ENCODE assay signal across 11 cellular contexts in the genomic region with DNA sequence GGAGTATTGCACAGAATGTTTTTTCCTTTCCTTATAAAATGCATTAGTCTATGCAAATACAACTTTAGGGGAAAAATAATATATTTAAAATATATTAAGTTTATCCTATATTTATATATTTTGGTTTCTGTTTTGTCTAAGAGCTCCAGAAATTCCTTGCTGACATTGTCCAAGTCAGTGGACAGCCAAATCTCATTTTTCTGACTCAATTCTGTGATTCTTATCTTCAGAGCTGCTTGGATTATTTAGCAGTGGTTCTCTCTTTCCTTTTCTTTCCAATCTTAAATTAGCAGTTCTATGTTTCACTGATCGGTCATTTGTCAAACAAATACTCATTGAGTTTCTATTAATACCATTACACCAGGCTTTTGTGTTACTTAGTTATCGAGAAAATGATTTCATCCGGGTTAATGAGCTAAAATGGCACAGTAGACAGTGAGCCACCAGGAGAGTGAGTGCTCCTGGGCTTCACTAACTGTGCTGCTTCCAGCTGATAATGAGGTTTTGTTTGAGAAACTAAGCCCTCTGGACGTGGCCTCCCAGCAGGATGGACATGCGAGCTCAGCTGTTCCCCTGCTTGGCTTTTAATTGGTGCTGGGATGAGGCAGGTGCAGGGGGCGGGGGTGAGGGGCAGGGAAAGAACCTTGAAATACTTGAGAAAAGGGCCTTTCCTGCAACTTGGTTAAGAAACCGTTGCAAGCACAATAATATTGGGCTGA. TPM values are rescaled to one million over a fixed set of nuclear protein-coding genes. Genes with fewer than 3 reads are reported as not detected.
A peak's percentile ranks its signal among the peaks of the same experiment; 100 is the strongest.
DNase-seq lines count a peak whose midpoint lies in the region; ATAC-seq and TF ChIP-seq lines count a peak whose summit lies in the region.
"Had no signal": no experiment of that assay in that cellular context is flagged by ENCODE, and none has a peak within 500 bp of the region (broad histone marks: within the 10 kb centered on the region; RNA-seq: fewer than 3 reads in every experiment).

No MANE protein-coding gene starts in this region.

- POLR2A ChIA-PET in PC-9 (lab: Charles Lee; ENCODE audit: unreplicated experiment): interaction anchor here (0.6 kb wide), 1 partner anchor 26 kb away, joined by 3 read pairs; no protein-coding TSS in a partner anchor

- no peak overlapping the region for H3K4me3 ChIP-seq in left ventricle myocardium inferior
- H3K4me3 ChIP-seq in right cardiac atrium (ENCODE audit: low read length): no peak overlapping the region
- H3K4me3 ChIP-seq in PC-9: no peak overlapping the region
- H3K4me3 ChIP-seq in iPS-20b (ENCODE audit: low read length): peak overlapping the region; percentile 38; the same call in 1 of the 2 replicates
- no peak overlapping the region for H3K4me3 ChIP-seq in upper lobe of right lung
- H3K4me3 ChIP-seq: mucosa of descending colon had no signal

- peaks cover 28% of the 10 kb centered on the region for H3F3A ChIP-seq in PC-9 (ENCODE audit: insufficient read depth, low read depth)

- peak overlapping the region; percentile 59 for H3K4me2 ChIP-seq in PC-9

- peaks cover 80% of the 10 kb centered on the region for H3K79me2 ChIP-seq in PC-9 (ENCODE audit: low read depth)

- peak overlapping the region; percentile 63; the same call in 1 of the 2 replicates for H3K9ac ChIP-seq in iPS-20b (ENCODE audit: low read depth, low read length)

- no peaks in the 10 kb centered on the region for H3K27me3 ChIP-seq in left ventricle myocardium inferior (ENCODE audit: low read depth)
- H3K27me3 ChIP-seq in right cardiac atrium (ENCODE audit: control insufficient read depth, insufficient read depth): no peaks in the 10 kb centered on the region
- no peaks in the 10 kb centered on the region for H3K27me3 ChIP-seq in PC-9 (ENCODE audit: insufficient read depth, low read depth)
- H3K27me3 ChIP-seq in iPS-20b (ENCODE audit: insufficient read depth, low read length): no peaks in the 10 kb centered on the region
- H3K27me3 ChIP-seq in upper lobe of right lung: no peaks in the 10 kb centered on the region

- ATAC-seq in right cardiac atrium (no peak), upper lobe of right lung (peak; percentile 15), GM21447 (IDR thresholded peaks at IDR 0.05; ENCODE audit: unreplicated experiment) (no peak), GM21528 (IDR thresholded peaks at IDR 0.05; ENCODE audit: low FRiP score, unreplicated experiment) (no peak)
- ATAC-seq: mucosa of descending colon had no signal

- peaks cover 0 to 4% of the 10 kb centered on the region in 2 donors for H3K4me1 Mint-ChIP-seq in immature natural killer cell

- no peak for TF ChIP-seq CTCF in left ventricle myocardium inferior (IDR thresholded peaks at IDR 0.05; ENCODE audit: borderline replicate concordance)
- TF ChIP-seq CTCF in PC-9 (conservative IDR thresholded peaks at IDR 0.05): no peak
- no peak for TF ChIP-seq CTCF in upper lobe of right lung (IDR thresholded peaks at IDR 0.05)

- H3K9me3 ChIP-seq in left ventricle myocardium inferior (replicated peaks) (no peaks in the 10 kb centered on the region), right cardiac atrium (ENCODE audit: control insufficient read depth, low read length) (no peaks in the 10 kb centered on the region), PC-9 (ENCODE audit: insufficient read depth, low read depth) (no peaks in the 10 kb centered on the region), iPS-20b (ENCODE audit: insufficient read depth, low read depth, low read length) (no peaks in the 10 kb centered on the region), upper lobe of right lung (no peaks in the 10 kb centered on the region)
- H3K9me3 ChIP-seq: mucosa of descending colon had no signal

- H3K9me2 ChIP-seq in PC-9 (ENCODE audit: insufficient read depth): no peaks in the 10 kb centered on the region

- H3K36me3 Mint-ChIP-seq in immature natural killer cell: no peaks in the 10 kb centered on the region

- CTCF ChIA-PET in PC-9 (lab: Charles Lee): no interaction called here

- H4K20me1 ChIP-seq in PC-9 (ENCODE audit: insufficient read depth): no peaks in the 10 kb centered on the region

- DNase-seq in left ventricle myocardium inferior (no peak), right cardiac atrium (no peak), PC-9 (no peak), upper lobe of right lung (peak; percentile 48), immature natural killer cell (no peak)
- DNase-seq: ACHN, mucosa of descending colon, OCI-M1 had no signal

- no peak overlapping the region for H3K4me3 Mint-ChIP-seq in immature natural killer cell

- H3K36me3 ChIP-seq in left ventricle myocardium inferior: no peaks in the 10 kb centered on the region
- H3K36me3 ChIP-seq in PC-9 (ENCODE audit: low read depth): no peaks in the 10 kb centered on the region
- no peaks in the 10 kb centered on the region for H3K36me3 ChIP-seq in iPS-20b (ENCODE audit: insufficient read depth, low read depth, low read length)
- no peaks in the 10 kb centered on the region for H3K36me3 ChIP-seq in upper lobe of right lung

- no peaks in the 10 kb centered on the region for H3K9me3 Mint-ChIP-seq in immature natural killer cell

- intact Hi-C loops in left ventricle myocardium inferior (cut with micrococcal nuclease): no loop called here
- intact Hi-C loops in right cardiac atrium (cut with DNase I): no loop called here
- intact Hi-C loops in PC-9 (cut with micrococcal nuclease; ENCODE audit: unreplicated experiment): no loop called here
- intact Hi-C loops in upper lobe of right lung (cut with DNase I): no loop called here

- H3K27ac ChIP-seq in left ventricle myocardium inferior (replicated peaks) (peak overlapping the region; percentile 89), right cardiac atrium (ENCODE audit: low read length) (no peak overlapping the region), PC-9 (peak overlapping the region; percentile 63), iPS-20b (ENCODE audit: low read length) (peak overlapping the region; percentile 65), upper lobe of right lung (no peak overlapping the region)

- no peak overlapping the region for H3K27ac Mint-ChIP-seq in immature natural killer cell

- H3K4me1 ChIP-seq in left ventricle myocardium inferior (peaks cover 72% of the 10 kb centered on the region), right cardiac atrium (ENCODE audit: control insufficient read depth, insufficient read depth, low read length) (peaks cover 4% of the 10 kb centered on the region), PC-9 (replicated peaks; ENCODE audit: insufficient read depth) (peaks cover 45% of the 10 kb centered on the region), iPS-20b (ENCODE audit: insufficient read depth, low read length) (peaks cover 45% of the 10 kb centered on the region), upper lobe of right lung (peaks cover 13% of the 10 kb centered on the region)

- no TSS peak for BruUV-seq in PC-9 (replicated peaks; lab: Mats Ljungman, UMichigan)

- no peak overlapping the region for H2AFZ ChIP-seq in PC-9

- peaks cover 0 to 2% (median 0%) of the 10 kb centered on the region in 3 donors for H3K27me3 Mint-ChIP-seq in immature natural killer cell (ENCODE audit: low read depth in 3 of 3)

- 52% methylated on average over 7 of the region's 7 CpGs for WGBS in right cardiac atrium

RNA-seq across cellular contexts. Expression of a gene that starts 44.0 kb away (rescaled TPM):
- total RNA-seq in left ventricle myocardium inferior (106 TPM), right cardiac atrium (100 to 1,000 TPM in 1 of 4 donors, 10 to 100 TPM in 3; 53.7 to 100 (median 87.8) TPM), PC-9 (2021) (65.6 and 92.2 TPM in 2 replicates), upper lobe of right lung (377 TPM)
- polyA plus RNA-seq in right cardiac atrium (19.5 TPM), immature natural killer cell (1 to 10 TPM in 1 of 3 donors, under 1 TPM in 1, not detected in 1; 0.96 to 2.9 TPM)

Comparison
In these comparisons a context has a peak if more than half of its experiments do, and no peak if none do; other contexts are left out.
1. H3K27ac ChIP-seq: peak in left ventricle myocardium inferior (single experiment), PC-9 (single experiment) and iPS-20b (single experiment); none in right cardiac atrium (single experiment) and upper lobe of right lung (single experiment).